ENCODE assay signal across 11 cellular contexts in genomic region chr9:92474569-92474968, GRCh38. TPM values are rescaled to one million over a fixed set of nuclear protein-coding genes. Genes with fewer than 3 reads are reported as not detected.
"Had no signal": no experiment of that assay in that cellular context is flagged by ENCODE, and none has a peak within 500 bp of the region (broad histone marks: within the 10 kb centered on the region; RNA-seq: fewer than 3 reads in every experiment).

No MANE protein-coding gene starts in this region.

- H3K4me2 ChIP-seq: KMS-11 had no signal

- ATAC-seq: K562 had no signal

- H3K9ac ChIP-seq: KMS-11 had no signal

- H3K4me3 ChIP-seq: K562 had no signal

- DNase-seq: Karpas-422, Kasumi-1, KBM-7, KG1 had no signal

- FAIRE-seq: HTR-8/SVneo, K562 had no signal

- H3K27ac ChIP-seq: HL-60, KMS-11 had no signal

RNA-seq across cellular contexts. Expression of gene ASPN, which starts 7.7 kb away (rescaled TPM):
- total RNA-seq: HT-29, HT1080, K562 had no signal
- polyA plus RNA-seq: IgD-negative memory B cell had no signal

RNA-seq across cellular contexts. Expression of gene OMD, which starts 50.3 kb away (rescaled TPM):
- total RNA-seq: HT-29, HT1080, K562 had no signal
- polyA plus RNA-seq: IgD-negative memory B cell had no signal
